1 cellular context compared by ENCODE assay signal in the genomic region with DNA sequence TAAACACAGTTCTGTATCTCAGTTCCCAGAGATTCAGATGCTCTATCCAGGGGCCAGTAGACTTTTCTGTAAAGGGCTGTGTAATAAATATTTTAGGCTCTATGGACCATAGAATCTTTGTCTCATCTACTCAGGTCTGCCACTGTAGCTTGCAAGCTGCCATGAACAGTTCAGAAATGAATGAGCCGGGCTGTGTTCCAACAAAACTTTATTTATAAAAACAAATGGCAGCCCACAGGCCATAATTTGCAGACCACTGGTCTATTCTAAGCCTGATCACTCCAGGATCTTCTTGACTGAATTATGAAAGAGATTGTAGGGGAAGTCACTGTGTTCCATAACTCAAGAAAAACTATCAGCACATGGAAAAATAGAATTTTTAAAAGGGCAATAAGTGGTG.
TF ChIP-seq lines count a peak whose summit lies in the region.

No MANE protein-coding gene starts in this region.

TF ChIP-seq in K562, 482 proteins besides CTCF, POLR2A, EP300 and RAD21:
- TF ChIP-seq, protein P1, sequence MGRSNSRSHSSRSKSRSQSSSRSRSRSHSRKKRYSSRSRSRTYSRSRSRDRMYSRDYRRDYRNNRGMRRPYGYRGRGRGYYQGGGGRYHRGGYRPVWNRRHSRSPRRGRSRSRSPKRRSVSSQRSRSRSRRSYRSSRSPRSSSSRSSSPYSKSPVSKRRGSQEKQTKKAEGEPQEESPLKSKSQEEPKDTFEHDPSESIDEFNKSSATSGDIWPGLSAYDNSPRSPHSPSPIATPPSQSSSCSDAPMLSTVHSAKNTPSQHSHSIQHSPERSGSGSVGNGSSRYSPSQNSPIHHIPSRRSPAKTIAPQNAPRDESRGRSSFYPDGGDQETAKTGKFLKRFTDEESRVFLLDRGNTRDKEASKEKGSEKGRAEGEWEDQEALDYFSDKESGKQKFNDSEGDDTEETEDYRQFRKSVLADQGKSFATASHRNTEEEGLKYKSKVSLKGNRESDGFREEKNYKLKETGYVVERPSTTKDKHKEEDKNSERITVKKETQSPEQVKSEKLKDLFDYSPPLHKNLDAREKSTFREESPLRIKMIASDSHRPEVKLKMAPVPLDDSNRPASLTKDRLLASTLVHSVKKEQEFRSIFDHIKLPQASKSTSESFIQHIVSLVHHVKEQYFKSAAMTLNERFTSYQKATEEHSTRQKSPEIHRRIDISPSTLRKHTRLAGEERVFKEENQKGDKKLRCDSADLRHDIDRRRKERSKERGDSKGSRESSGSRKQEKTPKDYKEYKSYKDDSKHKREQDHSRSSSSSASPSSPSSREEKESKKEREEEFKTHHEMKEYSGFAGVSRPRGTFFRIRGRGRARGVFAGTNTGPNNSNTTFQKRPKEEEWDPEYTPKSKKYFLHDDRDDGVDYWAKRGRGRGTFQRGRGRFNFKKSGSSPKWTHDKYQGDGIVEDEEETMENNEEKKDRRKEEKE (IDR thresholded peaks at IDR 0.05; ENCODE audit: borderline replicate concordance in 1 of 2, control insufficient read depth in 1 of 2, low read depth in 2 of 2, low read length in 1 of 2): no peak
- TF ChIP-seq, protein P2, sequence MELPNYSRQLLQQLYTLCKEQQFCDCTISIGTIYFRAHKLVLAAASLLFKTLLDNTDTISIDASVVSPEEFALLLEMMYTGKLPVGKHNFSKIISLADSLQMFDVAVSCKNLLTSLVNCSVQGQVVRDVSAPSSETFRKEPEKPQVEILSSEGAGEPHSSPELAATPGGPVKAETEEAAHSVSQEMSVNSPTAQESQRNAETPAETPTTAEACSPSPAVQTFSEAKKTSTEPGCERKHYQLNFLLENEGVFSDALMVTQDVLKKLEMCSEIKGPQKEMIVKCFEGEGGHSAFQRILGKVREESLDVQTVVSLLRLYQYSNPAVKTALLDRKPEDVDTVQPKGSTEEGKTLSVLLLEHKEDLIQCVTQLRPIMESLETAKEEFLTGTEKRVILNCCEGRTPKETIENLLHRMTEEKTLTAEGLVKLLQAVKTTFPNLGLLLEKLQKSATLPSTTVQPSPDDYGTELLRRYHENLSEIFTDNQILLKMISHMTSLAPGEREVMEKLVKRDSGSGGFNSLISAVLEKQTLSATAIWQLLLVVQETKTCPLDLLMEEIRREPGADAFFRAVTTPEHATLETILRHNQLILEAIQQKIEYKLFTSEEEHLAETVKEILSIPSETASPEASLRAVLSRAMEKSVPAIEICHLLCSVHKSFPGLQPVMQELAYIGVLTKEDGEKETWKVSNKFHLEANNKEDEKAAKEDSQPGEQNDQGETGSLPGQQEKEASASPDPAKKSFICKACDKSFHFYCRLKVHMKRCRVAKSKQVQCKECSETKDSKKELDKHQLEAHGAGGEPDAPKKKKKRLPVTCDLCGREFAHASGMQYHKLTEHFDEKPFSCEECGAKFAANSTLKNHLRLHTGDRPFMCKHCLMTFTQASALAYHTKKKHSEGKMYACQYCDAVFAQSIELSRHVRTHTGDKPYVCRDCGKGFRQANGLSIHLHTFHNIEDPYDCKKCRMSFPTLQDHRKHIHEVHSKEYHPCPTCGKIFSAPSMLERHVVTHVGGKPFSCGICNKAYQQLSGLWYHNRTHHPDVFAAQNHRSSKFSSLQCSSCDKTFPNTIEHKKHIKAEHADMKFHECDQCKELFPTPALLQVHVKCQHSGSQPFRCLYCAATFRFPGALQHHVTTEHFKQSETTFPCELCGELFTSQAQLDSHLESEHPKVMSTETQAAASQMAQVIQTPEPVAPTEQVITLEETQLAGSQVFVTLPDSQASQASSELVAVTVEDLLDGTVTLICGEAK (IDR thresholded peaks at IDR 0.05): peak; percentile 72
- TF ChIP-seq, protein P2 (CRISPR knock-in tag; IDR thresholded peaks at IDR 0.05): no peak
